ENCODE assay signal across 13 cellular contexts in the genomic region with DNA sequence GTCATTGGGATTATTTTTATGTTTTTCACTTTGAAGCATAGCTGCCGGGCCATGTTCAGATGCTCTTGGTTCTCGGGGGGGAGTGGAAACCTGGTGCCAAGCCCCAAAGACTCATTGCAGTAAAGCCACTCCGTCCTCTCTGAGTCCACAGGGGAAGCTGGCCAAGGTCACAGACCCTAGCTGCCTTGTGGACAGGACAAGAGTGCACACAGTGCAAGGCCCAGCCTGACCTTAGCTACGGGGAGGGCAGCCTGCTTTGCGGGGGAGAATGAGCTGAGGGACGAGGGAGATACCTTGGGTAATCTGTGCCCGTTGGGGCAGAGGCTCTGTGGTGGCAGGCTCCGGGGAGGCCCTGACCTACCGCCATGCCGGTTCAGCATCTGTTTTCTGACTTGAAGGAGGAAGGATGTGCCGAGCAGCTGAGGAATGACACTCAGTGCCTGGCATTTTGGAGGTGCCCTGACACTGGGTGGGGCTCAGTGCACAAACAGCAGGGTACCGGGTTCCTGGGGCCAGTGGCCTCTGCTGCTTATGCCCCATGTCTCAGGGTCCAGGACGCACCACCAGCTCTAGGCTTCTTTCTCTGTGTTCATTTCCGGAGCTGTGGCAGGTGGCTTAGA.
DNase-seq lines count a peak whose midpoint lies in the region; ATAC-seq and TF ChIP-seq lines count a peak whose summit lies in the region.
"Had no signal": no experiment of that assay in that cellular context is flagged by ENCODE, and none has a peak within 500 bp of the region (broad histone marks: within the 10 kb centered on the region; RNA-seq: fewer than 3 reads in every experiment).

No MANE protein-coding gene starts in this region.

- no peak overlapping the region for H3K4me2 ChIP-seq in osteoblast (ENCODE audit: insufficient read depth, low read length)

- H3K36me3 ChIP-seq in esophagus muscularis mucosa (peaks cover 0 to 7% (median 3%) of the 10 kb centered on the region in 4 donors), osteoblast (ENCODE audit: insufficient read depth, low read length) (peaks cover 30% of the 10 kb centered on the region), uterus (no peaks in the 10 kb centered on the region)

- H3K79me2 ChIP-seq in osteoblast (ENCODE audit: insufficient read depth, low read length): peaks cover 11% of the 10 kb centered on the region

- no peaks in the 10 kb centered on the region for H4K20me1 ChIP-seq in osteoblast (ENCODE audit: insufficient read depth, low read length)

- TF ChIP-seq POLR2A in esophagus muscularis mucosa (IDR thresholded peaks at IDR 0.05; ENCODE audit: low read depth) (no peak), uterus (IDR thresholded peaks at IDR 0.05) (no peak)

- H3K27me3 ChIP-seq in esophagus muscularis mucosa: no peaks in the 10 kb centered on the region
- H3K27me3 ChIP-seq in osteoblast (ENCODE audit: insufficient read depth, low read length): no peaks in the 10 kb centered on the region
- no peaks in the 10 kb centered on the region for H3K27me3 ChIP-seq in uterus

- H3K4me3 ChIP-seq in esophagus muscularis mucosa (no peak overlapping the region), osteoblast (ENCODE audit: insufficient read depth, low read length) (no peak overlapping the region), uterus (no peak overlapping the region)

- no peak for TF ChIP-seq EP300 in esophagus muscularis mucosa (IDR thresholded peaks at IDR 0.05)

- H3K4me1 ChIP-seq in esophagus muscularis mucosa: peaks cover 78 to 100% (median 97%) of the 10 kb centered on the region in 4 donors
- peaks cover 78% of the 10 kb centered on the region for H3K4me1 ChIP-seq in osteoblast (ENCODE audit: insufficient read depth, low read length)
- peaks cover 19 to 45% of the 10 kb centered on the region in 2 donors for H3K4me1 ChIP-seq in uterus

- TF ChIP-seq CTCF in esophagus muscularis mucosa (IDR thresholded peaks at IDR 0.05): no peak
- TF ChIP-seq CTCF in osteoblast (IDR thresholded peaks at IDR 0.05; ENCODE audit: extremely low read depth, low read depth, low read length): no peak
- TF ChIP-seq CTCF in uterus (IDR thresholded peaks at IDR 0.05): no peak

- no peak overlapping the region for H2AFZ ChIP-seq in osteoblast (ENCODE audit: low read length)

- intact Hi-C loops in Right ventricle myocardium inferior (cut with DNase I) (loop anchor here (10.0 kb wide), 1 partner anchor 153 kb away; a partner anchor contains a TSS), cardiac septum (cut with DNase I) (no loop called here), esophagus muscularis mucosa (cut with DNase I) (no loop called here), uterus (cut with DNase I; ENCODE audit: low total_unique reads) (no loop called here)

- H3K27ac ChIP-seq in esophagus muscularis mucosa (replicated peaks in 1 of 4) (peak overlapping the region; percentile 87 to 91 (median 90)), osteoblast (ENCODE audit: low read depth, low read length) (peak overlapping the region; percentile 98), uterus (peak overlapping the region; percentile 95 to 98)
- H3K27ac ChIP-seq: epithelial cell of prostate had no signal

- DNase-seq in Right ventricle myocardium inferior (ENCODE audit: missing footprints): peak; percentile 64
- DNase-seq in cardiac septum (ENCODE audit: low spot score): no peak
- DNase-seq in esophagus muscularis mucosa (ENCODE audit: extremely low spot score): no peak
- no peak for DNase-seq in osteoblast (ENCODE audit: insufficient read length, low spot score, missing footprints)
- no peak for DNase-seq in uterus
- no peak for DNase-seq in NOMO-1 treated with DMSO at 0.1 percent for 48 hours (lab: John Stamatoyannopoulos, UW; ENCODE audit: unreplicated experiment)
- no peak for DNase-seq in COLO668 (lab: John Stamatoyannopoulos, UW; ENCODE audit: unreplicated experiment)
- DNase-seq: activated CD8-positive, alpha-beta memory T cell treated with anti-CD3 and anti-CD28 coated beads, Interleukin-2, amount 10 ng/mL, durations not matched to agents 7 days and 5 days; NCI-H1417; NCI-H69; stimulated activated naive CD4-positive, alpha-beta T cell had no signal

- ATAC-seq in Right ventricle myocardium inferior (no peak), HG03439 (IDR thresholded peaks at IDR 0.05; ENCODE audit: unreplicated experiment) (no peak)
- ATAC-seq: activated CD8-positive, alpha-beta memory T cell treated with anti-CD3 and anti-CD28 coated beads, Interleukin-2, amount 10 ng/mL, durations not matched to agents 7 days and 5 days had no signal

- 85% methylated on average over 5 of the region's 14 CpGs for WGBS in esophagus muscularis mucosa

- no peaks in the 10 kb centered on the region for H3K9me3 ChIP-seq in esophagus muscularis mucosa
- H3K9me3 ChIP-seq in osteoblast (ENCODE audit: low read depth, low read length): no peaks in the 10 kb centered on the region
- H3K9me3 ChIP-seq in uterus: no peaks in the 10 kb centered on the region
